Comparison of ENCODE assay signal across 14 cellular contexts in genomic region chr3:39917060-39917773, GRCh38.
A peak's percentile ranks its signal among the peaks of the same experiment; 100 is the strongest.
DNase-seq lines count a peak whose midpoint lies in the region; ATAC-seq, FAIRE-seq and TF ChIP-seq lines count a peak whose summit lies in the region.
"Had no signal": no experiment of that assay in that cellular context is flagged by ENCODE, and none has a peak within 500 bp of the region (broad histone marks: within the 10 kb centered on the region; RNA-seq: fewer than 3 reads in every experiment).

No MANE protein-coding gene starts in this region.

- no TSS peak for BruUV-seq in GM12878 (replicated peaks; lab: Mats Ljungman, UMichigan)

- no peak overlapping the region for H2AFZ ChIP-seq in GM12878 (ENCODE audit: control insufficient read depth, low read depth, low read length)

- in situ Hi-C loops in GM12878 (cut with MboI) (no loop called here), brain microvascular endothelial cell (cut with HindIII; ENCODE audit: low pct_ligation_motif_present, low sequenced_read_pairs) (no loop called here)

- H3K4me3 ChIP-seq in GM12878 = no peak overlapping the region
- no peak overlapping the region for H3K4me3 ChIP-seq in brain microvascular endothelial cell (ENCODE audit: low read depth, low read length)
- H3K4me3 ChIP-seq: SJSA1 had no signal

- intact Hi-C loops in GM12878 (cut with micrococcal nuclease; ENCODE audit: unreplicated experiment) = no loop called here

- no peak overlapping the region for H3K9ac ChIP-seq in GM12878 (ENCODE audit: control insufficient read depth, insufficient read depth, low read length)

- H3K36me3 ChIP-seq in GM12878 (ENCODE audit: control insufficient read depth in 2 of 2, insufficient read depth in 2 of 2, low read length in 1 of 2) = no peaks in the 10 kb centered on the region
- H3K36me3 ChIP-seq in brain microvascular endothelial cell (replicated peaks) = no peaks in the 10 kb centered on the region
- H3K36me3 ChIP-seq: SJSA1 had no signal

- H3K9me3 ChIP-seq in GM12878 (replicated peaks; ENCODE audit: control insufficient read depth, insufficient read depth, low read length) = no peaks in the 10 kb centered on the region
- H3K9me3 ChIP-seq: SJSA1 had no signal

- no peak for TF ChIP-seq RAD21 in GM12878 (IDR thresholded peaks at IDR 0.05; ENCODE audit: insufficient read depth, low read depth, low read length)

- ATAC-seq in GM19043 (IDR thresholded peaks at IDR 0.05; ENCODE audit: low read depth, unreplicated experiment) (peak; percentile 85), HG03196 (IDR thresholded peaks at IDR 0.05; ENCODE audit: unreplicated experiment) (peak; percentile 80), GM12878 (peak; percentile 48; the same call in 2 of the 3 replicates), GM21528 (IDR thresholded peaks at IDR 0.05; ENCODE audit: low FRiP score, unreplicated experiment) (no peak), GM18498 (IDR thresholded peaks at IDR 0.05; ENCODE audit: unreplicated experiment) (no peak)

- H3K27me3 ChIP-seq in GM12878 (replicated peaks in 1 of 2; ENCODE audit: control insufficient read depth in 2 of 2, insufficient read depth in 2 of 2, low read length in 1 of 2) = no peaks in the 10 kb centered on the region
- no peaks in the 10 kb centered on the region for H3K27me3 ChIP-seq in brain microvascular endothelial cell (replicated peaks)
- H3K27me3 ChIP-seq: SJSA1 had no signal

- H3K27ac ChIP-seq in GM12878 (ENCODE audit: control insufficient read depth, insufficient read depth) (no peak overlapping the region), brain microvascular endothelial cell (no peak overlapping the region)
- H3K27ac ChIP-seq: C4-2B, SJSA1 had no signal

- SMC1A ChIA-PET in GM12878 (lab: Charles Lee; ENCODE audit: uncharacterized antibody, unreplicated experiment) = no interaction called here

- CTCF ChIA-PET in GM12878 (lab: Yijun Ruan, JAX) = no interaction called here

- DNase-seq in GM12878 (ENCODE audit: low read depth, low spot score) = no peak
- peak; percentile 52 for DNase-seq in left kidney (ENCODE audit: low read depth, low spot score)
- DNase-seq in stimulated activated CD4-positive, alpha-beta T cell treated with anti-CD3 and anti-CD28 coated beads, Interleukin-2, amount 100 ng/mL, for 48 hours = no peak
- DNase-seq in brain microvascular endothelial cell = no peak
- DNase-seq: activated B cell treated with CpG ODN at 0.5 μM for 24 hours, NCI-H1694 treated with DMSO at 0.1 percent for 48 hours, posterior cingulate gyrus had no signal

- FAIRE-seq in GM12878 (lab: Jason Lieb, UNC) = no peak
- FAIRE-seq: GM19239 had no signal

- TF ChIP-seq CTCF in GM12878 (IDR thresholded peaks at IDR 0.05 in 2 of 3, conservative IDR thresholded peaks at IDR 0.05 in 1 of 3; ENCODE audit: control insufficient read depth in 2 of 3, extremely low read depth in 1 of 3, insufficient read depth in 1 of 3, low read depth in 3 of 3, low read length in 3 of 3) (no peak), brain microvascular endothelial cell (IDR thresholded peaks at IDR 0.05; ENCODE audit: low read depth, low read length, missing control alignments) (no peak)

- RAD21 ChIA-PET in GM12878 (lab: Charles Lee; ENCODE audit: unreplicated experiment) = no interaction called here

- no peaks in the 10 kb centered on the region for H3K79me2 ChIP-seq in GM12878 (ENCODE audit: control insufficient read depth, insufficient read depth, low read length)

- TF ChIP-seq EP300 in GM12878 (IDR thresholded peaks at IDR 0.05; ENCODE audit: borderline replicate concordance in 1 of 2, control insufficient read depth in 1 of 2, low read depth in 2 of 2, low read length in 2 of 2) = no peak

- 0% methylated on average over 1 of the region's 1 CpG for WGBS in GM12878 (ENCODE audit: insufficient coverage, insufficient replicate concordance, low lambda C conversion rate, missing lambda C conversion rate)

- no peaks in the 10 kb centered on the region for H3K4me1 ChIP-seq in GM12878 (ENCODE audit: control insufficient read depth, insufficient read depth, low read length)
- H3K4me1 ChIP-seq: SJSA1 had no signal

- no peaks in the 10 kb centered on the region for H4K20me1 ChIP-seq in GM12878 (ENCODE audit: control insufficient read depth, insufficient read depth)

- H3K4me2 ChIP-seq in GM12878 (ENCODE audit: control insufficient read depth, insufficient read depth) = no peak overlapping the region

- no peak for TF ChIP-seq POLR2A in GM12878 (IDR thresholded peaks at IDR 0.05; ENCODE audit: low read depth, low read length)

- POLR2A ChIA-PET in GM12878 (lab: Charles Lee) = no interaction called here

TF ChIP-seq in GM12878, 131 proteins besides CTCF, POLR2A, EP300 and RAD21:
- TF ChIP-seq NR2C2 (IDR thresholded peaks at IDR 0.05; ENCODE audit: borderline replicate concordance, control insufficient read depth, insufficient read length, low read depth) = no peak
- TF ChIP-seq JUND (IDR thresholded peaks at IDR 0.05; ENCODE audit: low read depth, low read length) = no peak

Comparison
In these comparisons a context has a peak if more than half of its experiments do, and no peak if none do; other contexts are left out.
1. ATAC-seq: peak in GM19043 (single experiment), HG03196 (single experiment) and GM12878 (single experiment); none in GM21528 (single experiment) and GM18498 (single experiment).